ENCODE assay signal across 21 cellular contexts in genomic region chr20:62333820-62334595, GRCh38. TPM values are rescaled to one million over a fixed set of nuclear protein-coding genes. Genes with fewer than 3 reads are reported as not detected.
DNase-seq lines count a peak whose midpoint lies in the region; ATAC-seq, FAIRE-seq and TF ChIP-seq lines count a peak whose summit lies in the region.
"Had no signal": no experiment of that assay in that cellular context is flagged by ENCODE, and none has a peak within 500 bp of the region (broad histone marks: within the 10 kb centered on the region; RNA-seq: fewer than 3 reads in every experiment).

No MANE protein-coding gene starts in this region.

- no peaks in the 10 kb centered on the region for H3K79me2 ChIP-seq in HepG2 (ENCODE audit: insufficient read depth, low read length)

- TF ChIP-seq EP300 in HepG2 (IDR thresholded peaks at IDR 0.05; ENCODE audit: low read depth in 2 of 2, low read length in 2 of 2) (no peak), HepG2 (CRISPR knock-in tag; IDR thresholded peaks at IDR 0.05; ENCODE audit: borderline replicate concordance) (no peak), suprapubic skin (IDR thresholded peaks at IDR 0.05) (no peak)

- CTCF ChIA-PET in HepG2 (lab: Yijun Ruan, JAX; ENCODE audit: low intra/inter-chr PET ratio, low total read pairs) = no interaction called here
- CTCF ChIA-PET in RWPE1 (lab: Yijun Ruan, JAX) = no interaction called here

- H4K20me1 ChIP-seq in HepG2 (ENCODE audit: insufficient read depth, low read length) = no peaks in the 10 kb centered on the region; the same call in 1 of the 2 replicates

- H2AFZ ChIP-seq in HepG2 (ENCODE audit: low read length) = no peak overlapping the region
- H2AFZ ChIP-seq: GM23248 had no signal

- no peaks in the 10 kb centered on the region for H3K27me3 ChIP-seq in HepG2 (ENCODE audit: control insufficient read depth in 1 of 2, insufficient read depth in 2 of 2, low read length in 2 of 2)
- H3K27me3 ChIP-seq in right lobe of liver = no peaks in the 10 kb centered on the region
- no peaks in the 10 kb centered on the region for H3K27me3 ChIP-seq in suprapubic skin
- H3K27me3 ChIP-seq: BE2C had no signal

- no peaks in the 10 kb centered on the region for H3K9me3 ChIP-seq in HepG2 (ENCODE audit: low read length)
- H3K9me3 ChIP-seq in right lobe of liver = no peaks in the 10 kb centered on the region
- H3K9me3 ChIP-seq in suprapubic skin = no peaks in the 10 kb centered on the region
- H3K9me3 ChIP-seq: BE2C, HAP-1 had no signal

- H3K27ac ChIP-seq in HepG2 (ENCODE audit: extremely low read length, insufficient read depth, low read length) (no peak overlapping the region), right lobe of liver (no peak overlapping the region), RWPE1 (peak overlapping the region; percentile 50), suprapubic skin (no peak overlapping the region)
- H3K27ac ChIP-seq: GM23248 had no signal

- H3K4me1 ChIP-seq in HepG2 (ENCODE audit: insufficient read depth, low read length) (no peaks in the 10 kb centered on the region), right lobe of liver (no peaks in the 10 kb centered on the region), suprapubic skin (no peaks in the 10 kb centered on the region)
- H3K4me1 ChIP-seq: BE2C, HAP-1 had no signal

- no peak overlapping the region for H3K9ac ChIP-seq in HepG2 (ENCODE audit: insufficient read depth, low read depth, low read length)
- H3K9ac ChIP-seq: GM23248 had no signal

- TF ChIP-seq CTCF in HepG2 (CRISPR knock-in tag; IDR thresholded peaks at IDR 0.05) = no peak
- TF ChIP-seq CTCF in right lobe of liver (IDR thresholded peaks at IDR 0.05) = no peak
- TF ChIP-seq CTCF in RWPE1 (conservative IDR thresholded peaks at IDR 0.05; ENCODE audit: low read depth) = no peak
- TF ChIP-seq CTCF in suprapubic skin (IDR thresholded peaks at IDR 0.05) = no peak

- ATAC-seq in HepG2 (0 out of 3 replicates have a peak, but pooled peaks have one; percentile 3), right lobe of liver (no peak)

- no peak for TF ChIP-seq RAD21 in HepG2 (CRISPR knock-in tag; IDR thresholded peaks at IDR 0.05)

- BruUV-seq in HepG2 (replicated peaks; lab: Mats Ljungman, UMichigan) = no TSS peak

- intact Hi-C loops in HepG2 (cut with micrococcal nuclease; ENCODE audit: unreplicated experiment) = no loop called here
- intact Hi-C loops in right lobe of liver (cut with DNase I) = no loop called here

- no peak overlapping the region for H3K4me2 ChIP-seq in HepG2 (ENCODE audit: low read depth, low read length)

- H3K4me3 ChIP-seq in HepG2 (replicated peaks in 1 of 3; ENCODE audit: insufficient read depth in 1 of 3, low read depth in 2 of 3, low read length in 3 of 3) (no peak overlapping the region), right lobe of liver (no peak overlapping the region), suprapubic skin (no peak overlapping the region)
- H3K4me3 ChIP-seq: GM23248, HAP-1 had no signal

- FAIRE-seq in HepG2 (lab: Jason Lieb, UNC) (no peak), HTR-8/SVneo (lab: Jason Lieb, UNC) (peak; percentile 64)
- FAIRE-seq: A204.1, GM12892, GM18507 had no signal

- DNase-seq in HepG2 (ENCODE audit: low spot score) (no peak), right lobe of liver (no peak), HTR-8/SVneo (ENCODE audit: insufficient read length, low spot score) (no peak), RWPE1 (ENCODE audit: low spot score) (no peak), suprapubic skin (ENCODE audit: low spot score in 2 of 2) (no peak), HUDEP-2 (lab: John Stamatoyannopoulos, UW; ENCODE audit: unreplicated experiment in 76 of 76) (no peak), LoVo (ENCODE audit: low spot score) (no peak)
- DNase-seq: ACHN; BE2C; C1 segment of cervical spinal cord; CD4-positive, CD25-positive, alpha-beta regulatory T cell; CD8-positive, alpha-beta memory T cell; COR-L47; DMS153; DMS79; GDM1; GM23248 had no signal

- H3K36me3 ChIP-seq in HepG2 (replicated peaks in 1 of 2; ENCODE audit: control insufficient read depth in 1 of 2, insufficient read depth in 2 of 2, low read length in 2 of 2) (peaks cover 72 to 88% of the 10 kb centered on the region in 2 experiments), right lobe of liver (peaks cover 0 to 8% (median 3%) of the 10 kb centered on the region in 4 donors), suprapubic skin (peaks cover 96% of the 10 kb centered on the region)
- H3K36me3 ChIP-seq: BE2C had no signal

- no peak for TF ChIP-seq POLR2A in HepG2 (IDR thresholded peaks at IDR 0.05; ENCODE audit: insufficient read depth in 1 of 2, low read depth in 2 of 2, low read length in 2 of 2)
- TF ChIP-seq POLR2A in right lobe of liver (IDR thresholded peaks at IDR 0.05) = no peak
- no peak for TF ChIP-seq POLR2A in suprapubic skin (IDR thresholded peaks at IDR 0.05)

- 90% methylated on average over 29 of the region's 37 CpGs for WGBS in HepG2 (ENCODE audit: low lambda C conversion rate)
- WGBS in right lobe of liver (ENCODE audit: insufficient coverage, low coverage, low lambda C conversion rate, missing lambda C conversion rate) = no CpG with 5 or more reads among the region's 37 CpGs
- WGBS in suprapubic skin = 74% methylated on average over 20 of the region's 37 CpGs

- in situ Hi-C loops in HepG2 (cut with HindIII; ENCODE audit: extremely low pct_ligation_motif_present, low pct_unique_long_range_greater_than_20kb) = no loop called here

- POLR2A ChIA-PET in HepG2 (lab: Yijun Ruan, JAX) = interaction anchor here (1.6 kb wide), 1 partner anchor 35 kb away, joined by 5 read pairs; no protein-coding TSS in a partner anchor
- POLR2A ChIA-PET in RWPE1 (lab: Yijun Ruan, JAX; ENCODE audit: low non-redundant PET) = no interaction called here

RNA-seq across cellular contexts. Expression of gene ADRM1, which starts 31.2 kb away (rescaled TPM):
- 143 and 154 TPM in 2 replicates for total RNA-seq in HepG2 (2016; rRNA removed; fragmentation: Illumina TruSeq; extraction: Trizol)
- total RNA-seq in HepG2 (2016; cell fraction: cytosol; rRNA removed; fragmentation: Illumina TruSeq; extraction: Trizol; ENCODE audit: low read depth) = 51.6 and 53.2 TPM in 2 replicates
- total RNA-seq in HepG2 (2016; cell fraction: insoluble cytoplasmic fraction; rRNA removed; fragmentation: Illumina TruSeq; extraction: Trizol) = 149 and 159 TPM in 2 replicates
- 59.3 and 62.8 TPM in 2 replicates for total RNA-seq in HepG2 (2016; cell fraction: membrane; rRNA removed; fragmentation: Illumina TruSeq; extraction: Trizol)
- 76.2 and 86.5 TPM in 2 replicates for total RNA-seq in HepG2 (2016; cell fraction: nucleus; rRNA removed; fragmentation: Illumina TruSeq; extraction: Trizol)
- 92.9 and 106 TPM in 2 replicates for polyA plus RNA-seq in HepG2 (2011; rRNA removed)
- 90.4 and 144 TPM in 2 replicates for polyA plus RNA-seq in HepG2 (2011; cell fraction: cytosol; rRNA removed)
- polyA plus RNA-seq in HepG2 (2011; cell fraction: nucleus; rRNA removed) = 158 and 185 TPM in 2 replicates
- polyA plus RNA-seq in HepG2 (2012) = 62.1 and 86.3 TPM in 2 replicates
- 50.3 and 52.6 TPM in 2 replicates for polyA plus RNA-seq in HepG2 (2016; cell fraction: cytosol; fragmentation: Illumina TruSeq; extraction: Trizol; ENCODE audit: low read depth)
- polyA plus RNA-seq in HepG2 (2016; cell fraction: insoluble cytoplasmic fraction; fragmentation: Illumina TruSeq; extraction: Trizol; ENCODE audit: low read depth) = 185 and 189 TPM in 2 replicates
- 54.2 and 55.6 TPM in 2 replicates for polyA plus RNA-seq in HepG2 (2016; cell fraction: membrane; fragmentation: Illumina TruSeq; extraction: Trizol; ENCODE audit: low read depth)
- 165 and 171 TPM in 2 replicates for polyA plus RNA-seq in HepG2 (2016; cell fraction: nucleus; fragmentation: Illumina TruSeq; extraction: Trizol; ENCODE audit: insufficient read depth, low read depth)
- 92.6 and 107 TPM in 2 replicates for polyA minus RNA-seq in HepG2 (2011; rRNA and poly(A)+ RNA removed; ENCODE audit: low replicate concordance)
- 50.7 and 55.0 TPM in 2 replicates for polyA minus RNA-seq in HepG2 (2011; cell fraction: cytosol; rRNA and poly(A)+ RNA removed)
- 47.2 and 49.4 TPM in 2 replicates for polyA minus RNA-seq in HepG2 (2011; cell fraction: nucleus; rRNA and poly(A)+ RNA removed)
- 100 to 1,000 TPM in 2 of 6 experiments, 10 to 100 TPM in 4; 49.5 to 139 (median 55.7) TPM for total RNA-seq in right lobe of liver
- 100 to 1,000 TPM in 3 of 4 donors, 10 to 100 TPM in 1; 84.7 to 155 (median 146) TPM for total RNA-seq in suprapubic skin

RNA-seq across cellular contexts. Expression of gene LAMA5, which starts 33.1 kb away (rescaled TPM):
- total RNA-seq in HepG2 (2016; rRNA removed; fragmentation: Illumina TruSeq; extraction: Trizol) (28.5 and 44.7 TPM in 2 replicates), right lobe of liver (10 to 100 TPM; 30.3 to 80.8 (median 47.1) TPM), suprapubic skin (100 to 1,000 TPM; 200 to 623 (median 316) TPM)
- total RNA-seq in HepG2 (2016; cell fraction: cytosol; rRNA removed; fragmentation: Illumina TruSeq; extraction: Trizol; ENCODE audit: low read depth) = 32.2 and 40.1 TPM in 2 replicates
- 24.0 and 53.5 TPM in 2 replicates for total RNA-seq in HepG2 (2016; cell fraction: insoluble cytoplasmic fraction; rRNA removed; fragmentation: Illumina TruSeq; extraction: Trizol)
- total RNA-seq in HepG2 (2016; cell fraction: membrane; rRNA removed; fragmentation: Illumina TruSeq; extraction: Trizol) = 23.5 and 24.2 TPM in 2 replicates
- total RNA-seq in HepG2 (2016; cell fraction: nucleus; rRNA removed; fragmentation: Illumina TruSeq; extraction: Trizol) = 108 and 131 TPM in 2 replicates
- polyA plus RNA-seq in HepG2 (2011; rRNA removed) = 21.0 and 22.7 TPM in 2 replicates
- 9.5 and 17.6 TPM in 2 replicates for polyA plus RNA-seq in HepG2 (2011; cell fraction: cytosol; rRNA removed)
- polyA plus RNA-seq in HepG2 (2011; cell fraction: nucleus; rRNA removed) = 504 and 754 TPM in 2 replicates
- polyA plus RNA-seq in HepG2 (2012) = 96.2 and 135 TPM in 2 replicates
- polyA plus RNA-seq in HepG2 (2016; cell fraction: cytosol; fragmentation: Illumina TruSeq; extraction: Trizol; ENCODE audit: low read depth) = 12.5 and 12.7 TPM in 2 replicates
- 34.3 and 49.3 TPM in 2 replicates for polyA plus RNA-seq in HepG2 (2016; cell fraction: insoluble cytoplasmic fraction; fragmentation: Illumina TruSeq; extraction: Trizol; ENCODE audit: low read depth)
- polyA plus RNA-seq in HepG2 (2016; cell fraction: membrane; fragmentation: Illumina TruSeq; extraction: Trizol; ENCODE audit: low read depth) = 14.2 and 17.2 TPM in 2 replicates
- 598 and 620 TPM in 2 replicates for polyA plus RNA-seq in HepG2 (2016; cell fraction: nucleus; fragmentation: Illumina TruSeq; extraction: Trizol; ENCODE audit: insufficient read depth, low read depth)
- 26.2 and 35.7 TPM in 2 replicates for polyA minus RNA-seq in HepG2 (2011; rRNA and poly(A)+ RNA removed; ENCODE audit: low replicate concordance)
- polyA minus RNA-seq in HepG2 (2011; cell fraction: cytosol; rRNA and poly(A)+ RNA removed) = 23.2 and 27.1 TPM in 2 replicates
- polyA minus RNA-seq in HepG2 (2011; cell fraction: nucleus; rRNA and poly(A)+ RNA removed) = 70.0 and 71.2 TPM in 2 replicates
- polyA plus RNA-seq: CD8-positive, alpha-beta memory T cell had no signal

RNA-seq across cellular contexts. Expression of gene RPS21, which starts 52.9 kb away (rescaled TPM):
- 2,584 and 2,647 TPM in 2 replicates for total RNA-seq in HepG2 (2016; rRNA removed; fragmentation: Illumina TruSeq; extraction: Trizol)
- 3,497 and 3,511 TPM in 2 replicates for total RNA-seq in HepG2 (2016; cell fraction: cytosol; rRNA removed; fragmentation: Illumina TruSeq; extraction: Trizol; ENCODE audit: low read depth)
- total RNA-seq in HepG2 (2016; cell fraction: insoluble cytoplasmic fraction; rRNA removed; fragmentation: Illumina TruSeq; extraction: Trizol) = 2,606 and 2,768 TPM in 2 replicates
- total RNA-seq in HepG2 (2016; cell fraction: membrane; rRNA removed; fragmentation: Illumina TruSeq; extraction: Trizol) = 4,939 and 5,761 TPM in 2 replicates
- 1,156 and 1,166 TPM in 2 replicates for total RNA-seq in HepG2 (2016; cell fraction: nucleus; rRNA removed; fragmentation: Illumina TruSeq; extraction: Trizol)
- 9,925 and 11,063 TPM in 2 replicates for polyA plus RNA-seq in HepG2 (2011; rRNA removed)
- 11,031 and 15,081 TPM in 2 replicates for polyA plus RNA-seq in HepG2 (2011; cell fraction: cytosol; rRNA removed)
- 5,156 and 5,267 TPM in 2 replicates for polyA plus RNA-seq in HepG2 (2011; cell fraction: nucleus; rRNA removed)
- polyA plus RNA-seq in HepG2 (2012) = 6,658 and 8,852 TPM in 2 replicates
- polyA plus RNA-seq in HepG2 (2016; cell fraction: cytosol; fragmentation: Illumina TruSeq; extraction: Trizol; ENCODE audit: low read depth) = 5,362 and 5,590 TPM in 2 replicates
- polyA plus RNA-seq in HepG2 (2016; cell fraction: insoluble cytoplasmic fraction; fragmentation: Illumina TruSeq; extraction: Trizol; ENCODE audit: low read depth) = 3,197 and 3,428 TPM in 2 replicates
- 5,998 and 6,820 TPM in 2 replicates for polyA plus RNA-seq in HepG2 (2016; cell fraction: membrane; fragmentation: Illumina TruSeq; extraction: Trizol; ENCODE audit: low read depth)
- 2,753 and 2,989 TPM in 2 replicates for polyA plus RNA-seq in HepG2 (2016; cell fraction: nucleus; fragmentation: Illumina TruSeq; extraction: Trizol; ENCODE audit: insufficient read depth, low read depth)
- 2,340 and 3,999 TPM in 2 replicates for polyA minus RNA-seq in HepG2 (2011; rRNA and poly(A)+ RNA removed; ENCODE audit: low replicate concordance)
- 1,154 and 1,167 TPM in 2 replicates for polyA minus RNA-seq in HepG2 (2011; cell fraction: cytosol; rRNA and poly(A)+ RNA removed)
- polyA minus RNA-seq in HepG2 (2011; cell fraction: nucleus; rRNA and poly(A)+ RNA removed) = 809 and 896 TPM in 2 replicates
- 100 to 1,000 TPM; 339 to 696 (median 413) TPM for total RNA-seq in right lobe of liver
- total RNA-seq in suprapubic skin = 1,000 to 10,000 TPM; 1,604 to 3,217 (median 2,363) TPM
